12 cellular contexts compared by ENCODE assay signal in genomic region chr6:168007592-168008338, GRCh38. TPM values are rescaled to one million over a fixed set of nuclear protein-coding genes. Genes with fewer than 3 reads are reported as not detected.
A peak's percentile ranks its signal among the peaks of the same experiment; 100 is the strongest.
DNase-seq lines count a peak whose midpoint lies in the region; TF ChIP-seq lines count a peak whose summit lies in the region.
"Had no signal": no experiment of that assay in that cellular context is flagged by ENCODE, and none has a peak within 500 bp of the region (broad histone marks: within the 10 kb centered on the region; RNA-seq: fewer than 3 reads in every experiment).

No MANE protein-coding gene starts in this region.

- H3K4me3 ChIP-seq in left ventricle myocardium inferior (no peak overlapping the region), WERI-Rb-1 (ENCODE audit: low read depth, low read length) (no peak overlapping the region)
- H3K4me3 ChIP-seq: testis had no signal

- intact Hi-C loops in left ventricle myocardium inferior (cut with micrococcal nuclease): no loop called here

- H3K27ac Mint-ChIP-seq in immature natural killer cell: no peak overlapping the region
- H3K27ac Mint-ChIP-seq: IgD-negative memory B cell had no signal

- H3K27me3 ChIP-seq in left ventricle myocardium inferior (ENCODE audit: low read depth) (no peaks in the 10 kb centered on the region), WERI-Rb-1 (ENCODE audit: insufficient read depth, low read depth, severe bottlenecking) (no peaks in the 10 kb centered on the region)
- H3K27me3 ChIP-seq: testis had no signal

- peak overlapping the region; percentile 38 for H3K27ac ChIP-seq in left ventricle myocardium inferior (replicated peaks)
- no peak overlapping the region for H3K27ac ChIP-seq in WERI-Rb-1
- H3K27ac ChIP-seq: testis, VCaP had no signal

- peaks cover 12 to 27% (median 19%) of the 10 kb centered on the region in 6 donors for H3K9me3 Mint-ChIP-seq in immature natural killer cell

- TF ChIP-seq CTCF in left ventricle myocardium inferior (IDR thresholded peaks at IDR 0.05; ENCODE audit: borderline replicate concordance) (no peak), WERI-Rb-1 (IDR thresholded peaks at IDR 0.05; ENCODE audit: low read depth, low read length) (no peak)

- no peak overlapping the region for H3K4me3 Mint-ChIP-seq in immature natural killer cell
- H3K4me3 Mint-ChIP-seq: IgD-negative memory B cell had no signal

- H3K4me1 ChIP-seq in left ventricle myocardium inferior: peaks cover 22% of the 10 kb centered on the region
- H3K4me1 ChIP-seq: testis had no signal

- peaks cover 2 to 7% (median 5%) of the 10 kb centered on the region in 3 donors for H3K27me3 Mint-ChIP-seq in immature natural killer cell (ENCODE audit: low read depth in 3 of 3)
- H3K27me3 Mint-ChIP-seq: IgD-negative memory B cell had no signal

- DNase-seq in DMS79 treated with DMSO at 0.1 percent for 48 hours (lab: John Stamatoyannopoulos, UW): peak; percentile 33
- DNase-seq in DMS79 (lab: John Stamatoyannopoulos, UW): no peak
- peak; percentile 48 for DNase-seq in UCSD-AML1 (lab: John Stamatoyannopoulos, UW; ENCODE audit: unreplicated experiment)
- no peak for DNase-seq in left ventricle myocardium inferior
- peak; percentile 76 for DNase-seq in ureter (ENCODE audit: low spot score)
- DNase-seq in Ammon's horn (ENCODE audit: low spot score): no peak
- no peak for DNase-seq in WERI-Rb-1
- DNase-seq in immature natural killer cell: no peak
- DNase-seq: posterior cingulate gyrus, testis had no signal

- H3K4me1 Mint-ChIP-seq in immature natural killer cell: no peaks in the 10 kb centered on the region

- H3K9me3 ChIP-seq in left ventricle myocardium inferior (replicated peaks): peaks cover 33% of the 10 kb centered on the region
- peaks cover 18% of the 10 kb centered on the region for H3K9me3 ChIP-seq in WERI-Rb-1 (ENCODE audit: severe bottlenecking)
- H3K9me3 ChIP-seq: testis had no signal

- H3K36me3 ChIP-seq in left ventricle myocardium inferior (no peaks in the 10 kb centered on the region), WERI-Rb-1 (no peaks in the 10 kb centered on the region)

- H3K36me3 Mint-ChIP-seq in immature natural killer cell: peaks cover 3 to 6% (median 5%) of the 10 kb centered on the region in 3 donors

RNA-seq across cellular contexts. Expression of gene KIF25, which starts 10.3 kb away (rescaled TPM):
- total RNA-seq in left ventricle myocardium inferior (0.22 TPM), ureter (not detected)
- polyA plus RNA-seq in immature natural killer cell: not detected
- polyA plus RNA-seq: IgD-negative memory B cell had no signal

Comparison
In these comparisons a context has a peak if more than half of its experiments do, and no peak if none do; other contexts are left out.
1. DNase-seq: peak in DMS79 treated with DMSO at 0.1 percent for 48 hours (single experiment), UCSD-AML1 (single experiment) and ureter (single experiment); none in DMS79 (single experiment), left ventricle myocardium inferior (single experiment), Ammon's horn (single experiment), WERI-Rb-1 (single experiment) and immature natural killer cell (0 of 3).